ENCODE assay signal across 1 cellular context in genomic region chr3:186605561-186606545, GRCh38.
TF ChIP-seq lines count a peak whose summit lies in the region.

No MANE protein-coding gene starts in this region.

TF ChIP-seq in HepG2, 621 proteins besides CTCF, POLR2A, EP300 and RAD21 (continued from another document and continues in another):
- TF ChIP-seq GRHL1 (CRISPR knock-in tag; conservative IDR thresholded peaks at IDR 0.05) = no peak
- TF ChIP-seq IKZF5 (CRISPR knock-in tag; IDR thresholded peaks at IDR 0.05) = peak; percentile 39
- TF ChIP-seq ATAD3A (CRISPR knock-in tag; IDR thresholded peaks at IDR 0.05) = no peak
- 0 out of 2 replicates have a peak, but pooled peaks have one; percentile 26 for TF ChIP-seq ZNF205 (CRISPR knock-in tag; IDR thresholded peaks at IDR 0.05)
- TF ChIP-seq KLF16 (CRISPR knock-in tag; IDR thresholded peaks at IDR 0.05) = peak in 1 of 2 experiments; percentile 51; a peak in 1 of 4 replicates
- no peak; the same call in 1 of the 2 replicates for TF ChIP-seq AKAP8 (CRISPR knock-in tag; IDR thresholded peaks at IDR 0.05)
- peak; percentile 79; the same call in 1 of the 2 replicates for TF ChIP-seq DPF2 (CRISPR knock-in tag; IDR thresholded peaks at IDR 0.05; ENCODE audit: borderline replicate concordance, low read depth)
- TF ChIP-seq ATF3 (CRISPR knock-in tag; IDR thresholded peaks at IDR 0.05) = peak; percentile 96
- peak; percentile 75 for TF ChIP-seq DRAP1 (CRISPR knock-in tag; IDR thresholded peaks at IDR 0.05)
- no peak for TF ChIP-seq SSRP1 (CRISPR knock-in tag; IDR thresholded peaks at IDR 0.05)
- TF ChIP-seq FOXJ3 (CRISPR knock-in tag; IDR thresholded peaks at IDR 0.05; ENCODE audit: borderline replicate concordance) = peak; percentile 82; the same call in 1 of the 2 replicates
- no peak for TF ChIP-seq CBX2 (IDR thresholded peaks at IDR 0.05; ENCODE audit: low read depth, low read length)
- no peak for TF ChIP-seq CBX2 (CRISPR knock-in tag; IDR thresholded peaks at IDR 0.05; ENCODE audit: low read depth)
- peak; percentile 75 for TF ChIP-seq HDAC1 (CRISPR knock-in tag; IDR thresholded peaks at IDR 0.05)
- no peak for TF ChIP-seq ZNF747 (CRISPR knock-in tag; IDR thresholded peaks at IDR 0.05; ENCODE audit: borderline replicate concordance)
- TF ChIP-seq PBX2 (CRISPR knock-in tag; IDR thresholded peaks at IDR 0.05) = peak; percentile 56
- TF ChIP-seq ZNF784 (CRISPR knock-in tag; IDR thresholded peaks at IDR 0.05; ENCODE audit: borderline replicate concordance) = 0 out of 2 replicates have a peak, but pooled peaks have one; percentile 62
- peak; percentile 45; the same call in 1 of the 2 replicates for TF ChIP-seq CCDC6 (CRISPR knock-in tag; IDR thresholded peaks at IDR 0.05)
- 0 out of 2 replicates have a peak, but pooled peaks have one; percentile 63 for TF ChIP-seq TGIF2 (CRISPR knock-in tag; IDR thresholded peaks at IDR 0.05)
- no peak for TF ChIP-seq ATF5 (CRISPR knock-in tag; IDR thresholded peaks at IDR 0.05; ENCODE audit: low read depth)
- no peak for TF ChIP-seq ZNF605 (CRISPR knock-in tag; IDR thresholded peaks at IDR 0.05)
- TF ChIP-seq HOMEZ (CRISPR knock-in tag; IDR thresholded peaks at IDR 0.05; ENCODE audit: low read depth) = peak; percentile 72
- peak; percentile 65; the same call in 1 of the 2 replicates for TF ChIP-seq ZNF264 (CRISPR knock-in tag; IDR thresholded peaks at IDR 0.05)
- no peak for TF ChIP-seq SRSF9 (IDR thresholded peaks at IDR 0.05; ENCODE audit: borderline replicate concordance, insufficient read depth, low read depth, low read length, poor library complexity, severe bottlenecking)
- 0 out of 2 replicates have a peak, but pooled peaks have one; percentile 31 for TF ChIP-seq POGK (CRISPR knock-in tag; conservative IDR thresholded peaks at IDR 0.05)
- no peak for TF ChIP-seq MYNN (CRISPR knock-in tag; IDR thresholded peaks at IDR 0.05; ENCODE audit: low read depth)
- TF ChIP-seq ZNF580 (CRISPR knock-in tag; IDR thresholded peaks at IDR 0.05; ENCODE audit: borderline replicate concordance, low read depth) = 0 out of 2 replicates have a peak, but pooled peaks have one; percentile 22
- 0 out of 2 replicates have a peak, but pooled peaks have one; percentile 36 for TF ChIP-seq ZNF350 (CRISPR knock-in tag; IDR thresholded peaks at IDR 0.05; ENCODE audit: borderline replicate concordance, low read depth)
- TF ChIP-seq GMEB1 (CRISPR knock-in tag; IDR thresholded peaks at IDR 0.05; ENCODE audit: borderline replicate concordance) = no peak
- 0 out of 2 replicates have a peak, but pooled peaks have one; percentile 40 for TF ChIP-seq TOE1 (CRISPR knock-in tag; IDR thresholded peaks at IDR 0.05)
- peak; percentile 79; the same call in 1 of the 2 replicates for TF ChIP-seq NR2F2 (IDR thresholded peaks at IDR 0.05; ENCODE audit: borderline replicate concordance, low read depth)
- no peak for TF ChIP-seq ZNF883 (CRISPR knock-in tag; IDR thresholded peaks at IDR 0.05; ENCODE audit: not compliant biosample characterization)
- no peak for TF ChIP-seq POGZ (CRISPR knock-in tag; IDR thresholded peaks at IDR 0.05)
- TF ChIP-seq CSRNP2 (CRISPR knock-in tag; conservative IDR thresholded peaks at IDR 0.05; ENCODE audit: low read depth) = no peak
- peak; percentile 42; the same call in 1 of the 2 replicates for TF ChIP-seq SP5 (CRISPR knock-in tag; IDR thresholded peaks at IDR 0.05; ENCODE audit: borderline replicate concordance, low read depth)
- no peak for TF ChIP-seq CENPBD1 (CRISPR knock-in tag; IDR thresholded peaks at IDR 0.05; ENCODE audit: borderline replicate concordance, low read depth)
- TF ChIP-seq NCOR1 (IDR thresholded peaks at IDR 0.05; ENCODE audit: borderline replicate concordance, low read length) = peak; percentile 36; the same call in 1 of the 2 replicates
- TF ChIP-seq ZNF614 (CRISPR knock-in tag; IDR thresholded peaks at IDR 0.05; ENCODE audit: borderline replicate concordance) = peak; percentile 44; the same call in 1 of the 2 replicates
- no peak for TF ChIP-seq HHEX (CRISPR knock-in tag; IDR thresholded peaks at IDR 0.05)
- peak; percentile 64; the same call in 1 of the 2 replicates for TF ChIP-seq SIX4 (CRISPR knock-in tag; IDR thresholded peaks at IDR 0.05)
- no peak for TF ChIP-seq NR2C2 (CRISPR knock-in tag; IDR thresholded peaks at IDR 0.05; ENCODE audit: borderline replicate concordance)
- no peak for TF ChIP-seq ZFP36 (IDR thresholded peaks at IDR 0.05; ENCODE audit: borderline replicate concordance, low read depth, low read length, partially characterized antibody)
- no peak for TF ChIP-seq NRL (CRISPR knock-in tag; IDR thresholded peaks at IDR 0.05; ENCODE audit: borderline replicate concordance)
- TF ChIP-seq FOSL2 (CRISPR knock-in tag; IDR thresholded peaks at IDR 0.05) = peak; percentile 90
- peak; percentile 89 for TF ChIP-seq TFAP4 (IDR thresholded peaks at IDR 0.05; ENCODE audit: borderline replicate concordance, low read depth)
- TF ChIP-seq ETV5 (CRISPR knock-in tag; IDR thresholded peaks at IDR 0.05; ENCODE audit: borderline replicate concordance) = peak; percentile 84; the same call in 1 of the 2 replicates
- 0 out of 2 replicates have a peak, but pooled peaks have one; percentile 16 for TF ChIP-seq KDM1A (CRISPR knock-in tag; IDR thresholded peaks at IDR 0.05)
